In genomic region chr22:46646531-46647211, GRCh38 we compare ENCODE assay signal across 15 cellular contexts. TPM values are rescaled to one million over a fixed set of nuclear protein-coding genes. Genes with fewer than 3 reads are reported as not detected.
DNase-seq lines count a peak whose midpoint lies in the region; ATAC-seq and TF ChIP-seq lines count a peak whose summit lies in the region.
"Had no signal": no experiment of that assay in that cellular context is flagged by ENCODE, and none has a peak within 500 bp of the region (broad histone marks: within the 10 kb centered on the region; RNA-seq: fewer than 3 reads in every experiment).

No MANE protein-coding gene starts in this region.

- no peaks in the 10 kb centered on the region for H3K36me3 ChIP-seq in left ventricle myocardium inferior
- no peaks in the 10 kb centered on the region for H3K36me3 ChIP-seq in colonic mucosa
- no peaks in the 10 kb centered on the region for H3K36me3 ChIP-seq in mucosa of descending colon (ENCODE audit: low read depth)

- H3K27me3 ChIP-seq in left ventricle myocardium inferior (ENCODE audit: low read depth) (no peaks in the 10 kb centered on the region), colonic mucosa (no peaks in the 10 kb centered on the region)

- intact Hi-C loops in left ventricle myocardium inferior (cut with micrococcal nuclease), result no loop called here
- intact Hi-C loops in left ventricle myocardium superior (cut with micrococcal nuclease), result no loop called here
- intact Hi-C loops in colonic mucosa (cut with DNase I), result no loop called here
- intact Hi-C loops in mucosa of descending colon (cut with DNase I, micrococcal nuclease), result no loop called here

- ATAC-seq in left ventricle myocardium superior (no peak), mucosa of descending colon (peak; percentile 86)

- H3K4me3 ChIP-seq in left ventricle myocardium inferior (no peak overlapping the region), colonic mucosa (no peak overlapping the region), mucosa of descending colon (no peak overlapping the region)

- peaks cover 83% of the 10 kb centered on the region for H3K4me1 ChIP-seq in left ventricle myocardium inferior
- peaks cover 18% of the 10 kb centered on the region for H3K4me1 ChIP-seq in colonic mucosa
- H3K4me1 ChIP-seq in mucosa of descending colon (ENCODE audit: low read depth), result peaks cover 22% of the 10 kb centered on the region

- no peaks in the 10 kb centered on the region for H3K9me3 ChIP-seq in left ventricle myocardium inferior (replicated peaks)
- H3K9me3 ChIP-seq in colonic mucosa, result no peaks in the 10 kb centered on the region
- no peaks in the 10 kb centered on the region for H3K9me3 ChIP-seq in mucosa of descending colon

- TF ChIP-seq CTCF in left ventricle myocardium inferior (IDR thresholded peaks at IDR 0.05; ENCODE audit: borderline replicate concordance) (no peak), colonic mucosa (IDR thresholded peaks at IDR 0.05) (no peak), mucosa of descending colon (IDR thresholded peaks at IDR 0.05) (no peak)

- H3K9ac ChIP-seq in colonic mucosa (ENCODE audit: low read depth in 2 of 2, low read length in 2 of 2), result no peak overlapping the region

- H3K27ac ChIP-seq in left ventricle myocardium inferior (replicated peaks) (peak overlapping the region; percentile 44), colonic mucosa (peak overlapping the region; percentile 59)
- H3K27ac ChIP-seq: C4-2B had no signal

- DNase-seq in left ventricle myocardium inferior, result no peak
- no peak for DNase-seq in left ventricle myocardium superior
- DNase-seq in colonic mucosa, result peak; percentile 73
- DNase-seq in mucosa of descending colon, result peak in 2 of 3 donors; percentile 74 to 76
- no peak for DNase-seq in EL
- no peak for DNase-seq in NCI-H2081 (lab: John Stamatoyannopoulos, UW)
- DNase-seq in SIG-M5 (lab: John Stamatoyannopoulos, UW), result no peak
- DNase-seq in HT-29 (ENCODE audit: low spot score), result no peak
- DNase-seq: MM.1S; NCI-H1092 treated with DMSO at 0.1 percent for 48 hours; NCI-H1694 treated with DMSO at 0.1 percent for 48 hours; NCI-H446 treated with DMSO at 0.1 percent for 48 hours; NK-92 treated with Interleukin-12 subunit alpha and Interleukin-12 subunit beta, amount 100 ng/mL, for 24 hours; SHP77 treated with DMSO at 0.1 percent for 48 hours had no signal

RNA-seq across cellular contexts. Expression of gene GRAMD4, which starts 26.5 kb away (rescaled TPM):
- 77.6 TPM for total RNA-seq in left ventricle myocardium inferior
- total RNA-seq in left ventricle myocardium superior, result 94.0 TPM
- 100 to 1,000 TPM; 118 to 141 TPM for total RNA-seq in colonic mucosa
- total RNA-seq in mucosa of descending colon, result 100 to 1,000 TPM; 114 to 203 (median 197) TPM
- 22.5 and 26.7 TPM in 2 replicates for total RNA-seq in HT-29 (2014; rRNA removed; shearing (Covaris generic))

Comparison
In these comparisons a context has a peak if more than half of its experiments do, and no peak if none do; other contexts are left out.
1. DNase-seq: peak in colonic mucosa (single experiment) and mucosa of descending colon (2 of 3); none in left ventricle myocardium inferior (single experiment), left ventricle myocardium superior (single experiment), EL (single experiment), NCI-H2081 (0 of 2), SIG-M5 (single experiment) and HT-29 (single experiment).